ENCODE assay signal across 26 cellular contexts in genomic region chr22:27714076-27714475, GRCh38.
"Had no signal": no experiment of that assay in that cellular context is flagged by ENCODE, and none has a peak within 500 bp of the region (broad histone marks: within the 10 kb centered on the region; RNA-seq: fewer than 3 reads in every experiment).

No MANE protein-coding gene starts in this region.

- H3K4me3 Mint-ChIP-seq: activated CD4-positive, alpha-beta T cell treated with anti-CD3 and anti-CD28 coated beads, Interleukin-2, amount 10 ng/mL, durations not matched to agents 7 days and 5 days; activated CD8-positive, alpha-beta T cell treated with anti-CD3 and anti-CD28 coated beads, Interleukin-2, amount 10 ng/mL, durations not matched to agents 7 days and 5 days; activated naive CD4-positive, alpha-beta T cell treated with anti-CD3 and anti-CD28 coated beads for 36 hours; activated naive CD8-positive, alpha-beta T cell treated with anti-CD3 and anti-CD28 coated beads, Interleukin-2, amount 50 U/mL, for 24 hours; activated T-cell treated with anti-CD3 and anti-CD28 coated beads, Interleukin-2, amount 50 U/mL, for 24 hours; central memory CD8-positive, alpha-beta T cell; endodermal cell; naive thymus-derived CD4-positive, alpha-beta T cell; stimulated activated naive CD8-positive, alpha-beta T cell treated with anti-CD3 and anti-CD28 coated beads, Interleukin-15, Interleukin-2, amounts not matched to agents 100 ng/mL and 50 ng/mL, for 24 hours; T-helper 2 cell treated with Interferon-gamma antibody and Interleukin-4, amounts not matched to agents 5 μg/mL and 100 μg/mL, for 36 hours had no signal

- H3K27me3 ChIP-seq: brain microvascular endothelial cell, colonic mucosa, heart left ventricle, neutrophil, right lobe of liver, suprapubic skin, transverse colon had no signal

- H3K4me1 ChIP-seq: colonic mucosa, parathyroid adenoma, right lobe of liver had no signal

- H3K4me1 Mint-ChIP-seq: activated naive CD8-positive, alpha-beta T cell treated with anti-CD3 and anti-CD28 coated beads, Interleukin-2, amount 50 U/mL, for 24 hours; central memory CD8-positive, alpha-beta T cell had no signal

- H3K9me3 Mint-ChIP-seq: activated CD4-positive, alpha-beta T cell treated with anti-CD3 and anti-CD28 coated beads, Interleukin-2, amount 10 ng/mL, durations not matched to agents 7 days and 5 days; activated naive CD4-positive, alpha-beta T cell treated with anti-CD3 and anti-CD28 coated beads for 36 hours; activated naive CD8-positive, alpha-beta T cell treated with anti-CD3 and anti-CD28 coated beads, Interleukin-2, amount 50 U/mL, for 24 hours; central memory CD8-positive, alpha-beta T cell; stimulated activated naive CD8-positive, alpha-beta T cell treated with anti-CD3 and anti-CD28 coated beads, Interleukin-15, Interleukin-2, amounts not matched to agents 100 ng/mL and 50 ng/mL, for 24 hours; T-helper 2 cell treated with Interferon-gamma antibody and Interleukin-4, amounts not matched to agents 5 μg/mL and 100 μg/mL, for 36 hours had no signal

- H3K9ac ChIP-seq: parathyroid adenoma had no signal

- DNase-seq: activated CD4-positive, alpha-beta T cell treated with anti-CD3 and anti-CD28 coated beads, Interleukin-2, amount 10 ng/mL, durations not matched to agents 7 days and 5 days; activated CD8-positive, alpha-beta T cell treated with anti-CD3 and anti-CD28 coated beads, Interleukin-2, amount 10 ng/mL, durations not matched to agents 7 days and 5 days; activated naive CD4-positive, alpha-beta T cell treated with anti-CD3 and anti-CD28 coated beads for 36 hours; activated naive CD8-positive, alpha-beta T cell treated with anti-CD3 and anti-CD28 coated beads, Interleukin-2, amount 50 U/mL, for 24 hours; activated T-cell treated with anti-CD3 and anti-CD28 coated beads, Interleukin-2, amount 50 U/mL, for 24 hours; anterior cingulate cortex; brain microvascular endothelial cell; colonic mucosa; endodermal cell; heart left ventricle; mesenchymal stem cell; naive thymus-derived CD4-positive, alpha-beta T cell; right lobe of liver; small intestine; stimulated activated CD4-positive, alpha-beta T cell treated with anti-CD3 and anti-CD28 coated beads, Interleukin-15, amount 100 ng/mL, for 24 hours; stimulated activated CD4-positive, alpha-beta T cell treated with anti-CD3 and anti-CD28 coated beads, Interleukin-2, amount 100 ng/mL, for 48 hours; transverse colon had no signal

- H3K36me3 ChIP-seq: brain microvascular endothelial cell, colonic mucosa, gastroesophageal sphincter, heart left ventricle, neutrophil, right lobe of liver, suprapubic skin, transverse colon had no signal

- H3K9me3 ChIP-seq: colonic mucosa, gastroesophageal sphincter, mucosa of descending colon, neutrophil, right lobe of liver, suprapubic skin, transverse colon had no signal

- H3K27ac ChIP-seq: brain microvascular endothelial cell, colonic mucosa, epithelial cell of prostate, gastroesophageal sphincter, heart left ventricle, neutrophil, parathyroid adenoma, right lobe of liver, suprapubic skin, transverse colon had no signal

- H3K4me3 ChIP-seq: colonic mucosa, gastroesophageal sphincter, heart left ventricle, mucosa of descending colon, right lobe of liver, suprapubic skin, transverse colon had no signal

- H3K27ac Mint-ChIP-seq: activated CD4-positive, alpha-beta T cell treated with anti-CD3 and anti-CD28 coated beads, Interleukin-2, amount 10 ng/mL, durations not matched to agents 7 days and 5 days; activated CD8-positive, alpha-beta T cell treated with anti-CD3 and anti-CD28 coated beads, Interleukin-2, amount 10 ng/mL, durations not matched to agents 7 days and 5 days; activated naive CD4-positive, alpha-beta T cell treated with anti-CD3 and anti-CD28 coated beads for 36 hours; activated naive CD8-positive, alpha-beta T cell treated with anti-CD3 and anti-CD28 coated beads, Interleukin-2, amount 50 U/mL, for 24 hours; activated T-cell treated with anti-CD3 and anti-CD28 coated beads, Interleukin-2, amount 50 U/mL, for 24 hours; naive thymus-derived CD4-positive, alpha-beta T cell; stimulated activated naive CD8-positive, alpha-beta T cell treated with anti-CD3 and anti-CD28 coated beads, Interleukin-15, Interleukin-2, amounts not matched to agents 100 ng/mL and 50 ng/mL, for 24 hours; T-helper 2 cell treated with Interferon-gamma antibody and Interleukin-4, amounts not matched to agents 5 μg/mL and 100 μg/mL, for 36 hours had no signal
